Comparison of ENCODE assay signal across 8 cellular contexts in genomic region chr20:62355527-62356142, GRCh38. TPM values are rescaled to one million over a fixed set of nuclear protein-coding genes. Genes with fewer than 3 reads are reported as not detected.
DNase-seq lines count a peak whose midpoint lies in the region; ATAC-seq lines count a peak whose summit lies in the region.

No MANE protein-coding gene starts in this region.

- no peak for ATAC-seq in stimulated activated naive B cell treated with anti-CD40 and anti-IgM and Interleukin-4, amounts not matched to agents 10 μg/mL and 1 μg/mL and 100 μg/mL, for 72 hours (replicated peaks)
- ATAC-seq in activated CD8-positive, alpha-beta T cell treated with anti-CD3 and anti-CD28 coated beads, Interleukin-2, amount 10 ng/mL, durations not matched to agents 7 days and 5 days = no peak

- CTCF ChIA-PET in activated CD8-positive, alpha-beta T cell treated with anti-CD3 and anti-CD28 coated beads, Interleukin-2, amount 10 ng/mL, durations not matched to agents 7 days and 5 days (lab: Charles Lee) = no interaction called here

- DNase-seq in brain pericyte (ENCODE audit: low read depth, low spot score) (peak; percentile 57), kidney tubule cell (ENCODE audit: low spot score) (peak; percentile 71), cortex of kidney (lab: John Stamatoyannopoulos, UW) (no peak), NCI-H128 (lab: John Stamatoyannopoulos, UW; ENCODE audit: unreplicated experiment) (no peak)
- DNase-seq in stimulated activated naive B cell treated with anti-CD40 and anti-IgM and Interleukin-4, amounts not matched to agents 10 μg/mL and 1 μg/mL and 100 μg/mL, for 72 hours = no peak
- DNase-seq in activated T-helper 2 cell treated with anti-CD3 and anti-CD28 coated beads, Interferon-gamma antibody, Interleukin-2, Interleukin-4, amounts not matched to agents 10 μg/mL and 5 μg/mL and 100 μg/mL, durations not matched to agents 14 hours and 24 hours and 36 hours (ENCODE audit: low spot score) = no peak
- no peak for DNase-seq in activated CD8-positive, alpha-beta T cell treated with anti-CD3 and anti-CD28 coated beads, Interleukin-2, amount 10 ng/mL, durations not matched to agents 7 days and 5 days

- H3K4me1 ChIP-seq in HUES48 (ENCODE audit: control insufficient read depth, insufficient read depth, low read length) = peaks cover 44% of the 10 kb centered on the region

- H3K9me3 Mint-ChIP-seq in stimulated activated naive B cell treated with anti-CD40 and anti-IgM and Interleukin-4, amounts not matched to agents 10 μg/mL and 1 μg/mL and 100 μg/mL, for 72 hours = no peaks in the 10 kb centered on the region
- H3K9me3 Mint-ChIP-seq in activated T-helper 2 cell treated with anti-CD3 and anti-CD28 coated beads, Interferon-gamma antibody, Interleukin-2, Interleukin-4, amounts not matched to agents 10 μg/mL and 5 μg/mL and 100 μg/mL, durations not matched to agents 14 hours and 24 hours and 36 hours = no peaks in the 10 kb centered on the region
- no peaks in the 10 kb centered on the region for H3K9me3 Mint-ChIP-seq in activated CD8-positive, alpha-beta T cell treated with anti-CD3 and anti-CD28 coated beads, Interleukin-2, amount 10 ng/mL, durations not matched to agents 7 days and 5 days (ENCODE audit: insufficient read depth)

- intact Hi-C loops in activated T-helper 2 cell treated with anti-CD3 and anti-CD28 coated beads, Interferon-gamma antibody, Interleukin-2, Interleukin-4, amounts not matched to agents 10 μg/mL and 5 μg/mL and 100 μg/mL, durations not matched to agents 14 hours and 24 hours and 36 hours (cut with micrococcal nuclease) = no loop called here

- peaks cover 40% of the 10 kb centered on the region for H3K36me3 ChIP-seq in HUES48 (ENCODE audit: control insufficient read depth, insufficient read depth, low read length)

- H3K27ac Mint-ChIP-seq in stimulated activated naive B cell treated with anti-CD40 and anti-IgM and Interleukin-4, amounts not matched to agents 10 μg/mL and 1 μg/mL and 100 μg/mL, for 72 hours = peak overlapping the region; percentile 67
- H3K27ac Mint-ChIP-seq in activated T-helper 2 cell treated with anti-CD3 and anti-CD28 coated beads, Interferon-gamma antibody, Interleukin-2, Interleukin-4, amounts not matched to agents 10 μg/mL and 5 μg/mL and 100 μg/mL, durations not matched to agents 14 hours and 24 hours and 36 hours = no peak overlapping the region
- H3K27ac Mint-ChIP-seq in activated CD8-positive, alpha-beta T cell treated with anti-CD3 and anti-CD28 coated beads, Interleukin-2, amount 10 ng/mL, durations not matched to agents 7 days and 5 days = no peak overlapping the region

- H3K4me3 Mint-ChIP-seq in stimulated activated naive B cell treated with anti-CD40 and anti-IgM and Interleukin-4, amounts not matched to agents 10 μg/mL and 1 μg/mL and 100 μg/mL, for 72 hours = no peak overlapping the region
- H3K4me3 Mint-ChIP-seq in activated T-helper 2 cell treated with anti-CD3 and anti-CD28 coated beads, Interferon-gamma antibody, Interleukin-2, Interleukin-4, amounts not matched to agents 10 μg/mL and 5 μg/mL and 100 μg/mL, durations not matched to agents 14 hours and 24 hours and 36 hours (ENCODE audit: low read depth) = no peak overlapping the region
- no peak overlapping the region for H3K4me3 Mint-ChIP-seq in activated CD8-positive, alpha-beta T cell treated with anti-CD3 and anti-CD28 coated beads, Interleukin-2, amount 10 ng/mL, durations not matched to agents 7 days and 5 days

- no peaks in the 10 kb centered on the region for H3K27me3 Mint-ChIP-seq in stimulated activated naive B cell treated with anti-CD40 and anti-IgM and Interleukin-4, amounts not matched to agents 10 μg/mL and 1 μg/mL and 100 μg/mL, for 72 hours
- H3K27me3 Mint-ChIP-seq in activated T-helper 2 cell treated with anti-CD3 and anti-CD28 coated beads, Interferon-gamma antibody, Interleukin-2, Interleukin-4, amounts not matched to agents 10 μg/mL and 5 μg/mL and 100 μg/mL, durations not matched to agents 14 hours and 24 hours and 36 hours (ENCODE audit: low read depth) = no peaks in the 10 kb centered on the region
- no peaks in the 10 kb centered on the region for H3K27me3 Mint-ChIP-seq in activated CD8-positive, alpha-beta T cell treated with anti-CD3 and anti-CD28 coated beads, Interleukin-2, amount 10 ng/mL, durations not matched to agents 7 days and 5 days (ENCODE audit: low read depth)

- H3K4me1 Mint-ChIP-seq in stimulated activated naive B cell treated with anti-CD40 and anti-IgM and Interleukin-4, amounts not matched to agents 10 μg/mL and 1 μg/mL and 100 μg/mL, for 72 hours = peaks cover 8 to 15% of the 10 kb centered on the region in 2 donors
- H3K4me1 Mint-ChIP-seq in activated T-helper 2 cell treated with anti-CD3 and anti-CD28 coated beads, Interferon-gamma antibody, Interleukin-2, Interleukin-4, amounts not matched to agents 10 μg/mL and 5 μg/mL and 100 μg/mL, durations not matched to agents 14 hours and 24 hours and 36 hours (ENCODE audit: low read depth) = no peaks in the 10 kb centered on the region
- H3K4me1 Mint-ChIP-seq in activated CD8-positive, alpha-beta T cell treated with anti-CD3 and anti-CD28 coated beads, Interleukin-2, amount 10 ng/mL, durations not matched to agents 7 days and 5 days (ENCODE audit: low read depth) = no peaks in the 10 kb centered on the region

- H3K4me3 ChIP-seq in HUES48 (ENCODE audit: low read depth, low read length) = no peak overlapping the region

- no peak overlapping the region for H3K9ac ChIP-seq in HUES48 (ENCODE audit: low read depth, low read length)

- POLR2A ChIA-PET in activated CD8-positive, alpha-beta T cell treated with anti-CD3 and anti-CD28 coated beads, Interleukin-2, amount 10 ng/mL, durations not matched to agents 7 days and 5 days (lab: Charles Lee) = interaction anchor here (0.6 to 1.6 kb wide), 2 partner anchors 11 to 322 kb away, joined by 3 read pairs; partner anchors contain the start of gene LAMA5

- H3K27ac ChIP-seq in HUES48 (ENCODE audit: low read depth, low read length) = peak overlapping the region; percentile 82

- no peaks in the 10 kb centered on the region for H3K27me3 ChIP-seq in HUES48 (ENCODE audit: control insufficient read depth, insufficient read depth, low read length)

- H3K36me3 Mint-ChIP-seq in stimulated activated naive B cell treated with anti-CD40 and anti-IgM and Interleukin-4, amounts not matched to agents 10 μg/mL and 1 μg/mL and 100 μg/mL, for 72 hours = peaks cover 2 to 7% of the 10 kb centered on the region in 2 donors
- H3K36me3 Mint-ChIP-seq in activated T-helper 2 cell treated with anti-CD3 and anti-CD28 coated beads, Interferon-gamma antibody, Interleukin-2, Interleukin-4, amounts not matched to agents 10 μg/mL and 5 μg/mL and 100 μg/mL, durations not matched to agents 14 hours and 24 hours and 36 hours (ENCODE audit: low read depth) = no peaks in the 10 kb centered on the region
- no peaks in the 10 kb centered on the region for H3K36me3 Mint-ChIP-seq in activated CD8-positive, alpha-beta T cell treated with anti-CD3 and anti-CD28 coated beads, Interleukin-2, amount 10 ng/mL, durations not matched to agents 7 days and 5 days (ENCODE audit: low read depth)

- H3K9me3 ChIP-seq in HUES48 (ENCODE audit: control insufficient read depth, insufficient read depth, low read length) = no peaks in the 10 kb centered on the region

RNA-seq across cellular contexts. Expression of gene LAMA5, which starts 11.5 kb away (rescaled TPM):
- 3.1 and 3.9 TPM in 2 replicates for total RNA-seq in activated T-helper 2 cell treated with anti-CD3 and anti-CD28 coated beads, Interferon-gamma antibody, Interleukin-2, Interleukin-4, amounts not matched to agents 10 μg/mL and 5 μg/mL and 100 μg/mL, durations not matched to agents 14 hours and 24 hours and 36 hours
- under 1 TPM; 0.40 to 0.63 TPM for total RNA-seq in activated CD8-positive, alpha-beta T cell treated with anti-CD3 and anti-CD28 coated beads, Interleukin-2, amount 10 ng/mL, durations not matched to agents 7 days and 5 days

RNA-seq across cellular contexts. Expression of gene RPS21, which starts 31.3 kb away (rescaled TPM):
- 2,020 and 2,085 TPM in 2 replicates for total RNA-seq in activated T-helper 2 cell treated with anti-CD3 and anti-CD28 coated beads, Interferon-gamma antibody, Interleukin-2, Interleukin-4, amounts not matched to agents 10 μg/mL and 5 μg/mL and 100 μg/mL, durations not matched to agents 14 hours and 24 hours and 36 hours
- total RNA-seq in activated CD8-positive, alpha-beta T cell treated with anti-CD3 and anti-CD28 coated beads, Interleukin-2, amount 10 ng/mL, durations not matched to agents 7 days and 5 days = 1,000 to 10,000 TPM; 1,875 to 1,999 TPM

RNA-seq across cellular contexts. Expression of gene CABLES2, which starts 51.5 kb away (rescaled TPM):
- 12.5 and 12.6 TPM in 2 replicates for total RNA-seq in activated T-helper 2 cell treated with anti-CD3 and anti-CD28 coated beads, Interferon-gamma antibody, Interleukin-2, Interleukin-4, amounts not matched to agents 10 μg/mL and 5 μg/mL and 100 μg/mL, durations not matched to agents 14 hours and 24 hours and 36 hours
- 10 to 100 TPM; 17.0 to 17.5 TPM for total RNA-seq in activated CD8-positive, alpha-beta T cell treated with anti-CD3 and anti-CD28 coated beads, Interleukin-2, amount 10 ng/mL, durations not matched to agents 7 days and 5 days

RNA-seq across cellular contexts. Expression of gene ADRM1, which starts 52.8 kb away (rescaled TPM):
- total RNA-seq in activated T-helper 2 cell treated with anti-CD3 and anti-CD28 coated beads, Interferon-gamma antibody, Interleukin-2, Interleukin-4, amounts not matched to agents 10 μg/mL and 5 μg/mL and 100 μg/mL, durations not matched to agents 14 hours and 24 hours and 36 hours = 152 and 171 TPM in 2 replicates
- 100 to 1,000 TPM in 1 of 2 experiments, 10 to 100 TPM in 1; 97.7 to 103 TPM for total RNA-seq in activated CD8-positive, alpha-beta T cell treated with anti-CD3 and anti-CD28 coated beads, Interleukin-2, amount 10 ng/mL, durations not matched to agents 7 days and 5 days

Comparison
In these comparisons a context has a peak if more than half of its experiments do, and no peak if none do; other contexts are left out.
1. DNase-seq: peak in brain pericyte (single experiment) and kidney tubule cell (single experiment); none in stimulated activated naive B cell treated with anti-CD40 and anti-IgM and Interleukin-4, amounts not matched to agents 10 μg/mL and 1 μg/mL and 100 μg/mL, for 72 hours (single experiment), activated T-helper 2 cell treated with anti-CD3 and anti-CD28 coated beads, Interferon-gamma antibody, Interleukin-2, Interleukin-4, amounts not matched to agents 10 μg/mL and 5 μg/mL and 100 μg/mL, durations not matched to agents 14 hours and 24 hours and 36 hours (single experiment), cortex of kidney (single experiment), activated CD8-positive, alpha-beta T cell treated with anti-CD3 and anti-CD28 coated beads, Interleukin-2, amount 10 ng/mL, durations not matched to agents 7 days and 5 days (single experiment) and NCI-H128 (single experiment).